Comparison of ENCODE assay signal across 8 cellular contexts in genomic region chr16:22300427-22301071, GRCh38. TPM values are rescaled to one million over a fixed set of nuclear protein-coding genes. Genes with fewer than 3 reads are reported as not detected.
DNase-seq lines count a peak whose midpoint lies in the region; ATAC-seq and TF ChIP-seq lines count a peak whose summit lies in the region.

No MANE protein-coding gene starts in this region.

- peaks cover 15% of the 10 kb centered on the region; the same call in 1 of the 2 replicates for H3K36me3 ChIP-seq in Loucy (ENCODE audit: insufficient read depth, low read length)
- H3K36me3 ChIP-seq in colonic mucosa = no peaks in the 10 kb centered on the region
- peaks cover 34% of the 10 kb centered on the region for H3K36me3 ChIP-seq in lower lobe of right lung
- H3K36me3 ChIP-seq in suprapubic skin = peaks cover 10% of the 10 kb centered on the region

- H3K9ac ChIP-seq in Loucy (ENCODE audit: low read depth, low read length, poor library complexity, severe bottlenecking) (no peak overlapping the region), colonic mucosa (ENCODE audit: low read depth in 2 of 2, low read length in 2 of 2) (no peak overlapping the region)

- TF ChIP-seq POLR2A in suprapubic skin (IDR thresholded peaks at IDR 0.05) = no peak

- ATAC-seq in lower lobe of right lung (no peak), HG03378 (IDR thresholded peaks at IDR 0.05; ENCODE audit: unreplicated experiment) (no peak)

- H3K27me3 ChIP-seq in Loucy (ENCODE audit: insufficient read depth, low read length, poor library complexity, severe bottlenecking) (peaks cover 4% of the 10 kb centered on the region), colonic mucosa (no peaks in the 10 kb centered on the region), lower lobe of right lung (ENCODE audit: low read depth) (no peaks in the 10 kb centered on the region), suprapubic skin (no peaks in the 10 kb centered on the region)

- peak; percentile 76 for TF ChIP-seq CTCF in Loucy (conservative IDR thresholded peaks at IDR 0.05; ENCODE audit: low read length)
- peak; percentile 74 for TF ChIP-seq CTCF in VCaP (conservative IDR thresholded peaks at IDR 0.05)
- peak; percentile 63 for TF ChIP-seq CTCF in colonic mucosa (IDR thresholded peaks at IDR 0.05)
- TF ChIP-seq CTCF in lower lobe of right lung (IDR thresholded peaks at IDR 0.05) = peak; percentile 45
- TF ChIP-seq CTCF in suprapubic skin (IDR thresholded peaks at IDR 0.05) = peak in 1 of 2 donors; percentile 72

- DNase-seq in EH (ENCODE audit: low read depth) (peak; percentile 68), colonic mucosa (peak; percentile 62), lower lobe of right lung (peak; percentile 61), suprapubic skin (ENCODE audit: low spot score in 2 of 2) (no peak)

- no peak for TF ChIP-seq EP300 in suprapubic skin (IDR thresholded peaks at IDR 0.05)

- peaks cover 33% of the 10 kb centered on the region for H4K20me1 ChIP-seq in Loucy (ENCODE audit: insufficient read depth, low read length, poor library complexity, severe bottlenecking)

- H3K4me2 ChIP-seq in Loucy (ENCODE audit: low read depth, low read length, poor library complexity, severe bottlenecking) = peak overlapping the region; percentile 60

- intact Hi-C loops in colonic mucosa (cut with DNase I) = no loop called here
- intact Hi-C loops in lower lobe of right lung (cut with DNase I) = no loop called here

- H3K27ac ChIP-seq in VCaP (no peak overlapping the region), colonic mucosa (no peak overlapping the region), lower lobe of right lung (no peak overlapping the region), temporal lobe (ENCODE audit: low read depth, low read length) (peak overlapping the region; percentile 81), suprapubic skin (no peak overlapping the region)

- H3K9me3 ChIP-seq in Loucy (ENCODE audit: insufficient read depth, low read depth, low read length) (no peaks in the 10 kb centered on the region), colonic mucosa (no peaks in the 10 kb centered on the region), lower lobe of right lung (no peaks in the 10 kb centered on the region), suprapubic skin (no peaks in the 10 kb centered on the region)

- 0 out of 2 replicates have a peak, but pooled peaks cover 5% of the 10 kb centered on the region for H3F3A ChIP-seq in Loucy (ENCODE audit: low read depth)

- no peaks in the 10 kb centered on the region for H3K9me2 ChIP-seq in Loucy (replicated peaks; ENCODE audit: low read depth, low read length)

- H2AFZ ChIP-seq in Loucy (ENCODE audit: low read length) = no peak overlapping the region

- 37% methylated on average over 8 of the region's 8 CpGs for WGBS in suprapubic skin

- H3K4me1 ChIP-seq in Loucy (ENCODE audit: insufficient read depth, low read length, poor library complexity, severe bottlenecking) (peaks cover 25% of the 10 kb centered on the region), colonic mucosa (no peaks in the 10 kb centered on the region), lower lobe of right lung (peaks cover 29% of the 10 kb centered on the region), suprapubic skin (peaks cover 47% of the 10 kb centered on the region)

- H3K4me3 ChIP-seq in Loucy (ENCODE audit: low read length, poor library complexity, severe bottlenecking) (no peak overlapping the region), colonic mucosa (no peak overlapping the region), lower lobe of right lung (no peak overlapping the region), suprapubic skin (no peak overlapping the region)

- H3K79me2 ChIP-seq in Loucy (ENCODE audit: insufficient read depth, low read length) = peaks cover 47% of the 10 kb centered on the region

RNA-seq across cellular contexts. Expression of gene POLR3E, which starts 3.3 kb away (rescaled TPM):
- 10 to 100 TPM; 34.4 to 43.4 TPM for total RNA-seq in colonic mucosa
- 36.6 TPM for total RNA-seq in lower lobe of right lung
- 32.2 TPM for total RNA-seq in temporal lobe
- 100 to 1,000 TPM in 1 of 4 donors, 10 to 100 TPM in 3; 63.3 to 116 (median 89.0) TPM for total RNA-seq in suprapubic skin

Comparison
In these comparisons a context has a peak if more than half of its experiments do, and no peak if none do; other contexts are left out.
1. DNase-seq: peak in EH (single experiment), colonic mucosa (single experiment) and lower lobe of right lung (single experiment); none in suprapubic skin (0 of 2).